ENCODE assay signal across 17 cellular contexts in the genomic region with DNA sequence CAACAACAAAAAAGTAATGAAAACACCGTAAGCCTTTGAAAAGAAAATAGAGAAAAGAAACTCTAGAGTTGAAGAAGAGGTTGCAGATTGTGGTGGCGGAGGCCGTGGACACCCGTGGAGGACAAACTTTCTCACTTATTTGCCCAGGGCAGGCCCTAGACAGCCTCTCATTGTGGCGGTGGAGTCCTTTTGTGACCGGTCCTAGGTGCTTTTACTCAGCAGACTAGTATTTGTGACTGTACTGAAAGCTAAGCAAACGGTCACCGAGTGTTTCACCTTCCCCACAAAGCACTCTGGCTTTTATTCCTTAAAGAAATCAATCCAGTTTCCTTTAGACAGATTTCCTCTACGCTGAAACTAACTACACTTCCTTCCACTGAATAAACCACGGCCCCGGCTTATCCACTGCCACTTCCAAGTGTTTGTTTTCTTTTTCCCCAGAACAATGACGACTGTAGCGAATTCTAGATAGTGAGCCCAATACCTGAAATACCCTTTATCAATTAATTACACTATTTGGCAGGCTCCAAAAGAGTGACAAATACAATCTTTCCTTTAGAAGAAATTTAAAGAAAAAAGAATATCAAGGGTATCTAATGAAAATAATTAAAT.
A peak's percentile ranks its signal among the peaks of the same experiment; 100 is the strongest.
DNase-seq lines count a peak whose midpoint lies in the region; ATAC-seq and TF ChIP-seq lines count a peak whose summit lies in the region.
"Had no signal": no experiment of that assay in that cellular context is flagged by ENCODE, and none has a peak within 500 bp of the region (broad histone marks: within the 10 kb centered on the region; RNA-seq: fewer than 3 reads in every experiment).

No MANE protein-coding gene starts in this region.

- H3K27me3 ChIP-seq in ascending aorta (no peaks in the 10 kb centered on the region), psoas muscle (ENCODE audit: insufficient read depth in 3 of 3, low read length in 2 of 3) (no peaks in the 10 kb centered on the region)
- H3K27me3 ChIP-seq: BE2C, Peyer's patch had no signal

- H3K27ac ChIP-seq in HEK293 (ENCODE audit: extremely low read depth, low read depth, low read length) (peak overlapping the region; percentile 34; the same call in 1 of the 2 replicates), ascending aorta (peak overlapping the region; percentile 38 to 52), psoas muscle (peak overlapping the region; percentile 65)
- H3K27ac ChIP-seq: KMS-11, Peyer's patch had no signal

- CTCF ChIA-PET in HEK293 (lab: Yijun Ruan, JAX) = interaction anchor here (0.6 kb wide), 1 partner anchor 66 kb away, joined by 3 read pairs; no protein-coding TSS in a partner anchor

- POLR2A ChIA-PET in HEK293 (lab: Yijun Ruan, JAX) = no interaction called here

- H3K9me3 ChIP-seq in HEK293 (ENCODE audit: control insufficient read depth, insufficient read depth, low read depth, low read length) (no peaks in the 10 kb centered on the region), ascending aorta (no peaks in the 10 kb centered on the region), psoas muscle (no peaks in the 10 kb centered on the region)
- H3K9me3 ChIP-seq: BE2C, Peyer's patch had no signal

- no peak overlapping the region for H3K4me3 ChIP-seq in HEK293 (ENCODE audit: low read depth, low read length)
- peak overlapping the region in 1 of 2 donors; percentile 19 for H3K4me3 ChIP-seq in ascending aorta
- no peak overlapping the region for H3K4me3 ChIP-seq in fibroblast of the aortic adventitia (ENCODE audit: low read depth, low read length)
- H3K4me3 ChIP-seq in psoas muscle = peak overlapping the region; percentile 42
- H3K4me3 ChIP-seq: Peyer's patch had no signal

- no peak for DNase-seq in ascending aorta (ENCODE audit: low spot score in 2 of 2)
- DNase-seq in fibroblast of the aortic adventitia (ENCODE audit: low read depth) = peak; percentile 38
- no peak for DNase-seq in psoas muscle
- no peak for DNase-seq in SKM-1 treated with dmso at 0.1 percent for 144 hours (lab: John Stamatoyannopoulos, UW; ENCODE audit: unreplicated experiment)
- DNase-seq: BE2C; CD4-positive, alpha-beta memory T cell; DND-41; GF-D8; NCI-H1092; NCI-H2107; NCI-H69; Peyer's patch; SHP77 had no signal

- 63 to 70% (median 67%) methylated on average over 13 of the region's 13 CpGs for WGBS in psoas muscle, 3 donors

- intact Hi-C loops in ascending aorta (cut with DNase I) = no loop called here
- intact Hi-C loops in psoas muscle (cut with DNase I) = no loop called here

- peak in 2 of 4 donors; percentile 33 to 67 for ATAC-seq in psoas muscle
- ATAC-seq in HG03521 (IDR thresholded peaks at IDR 0.05; ENCODE audit: unreplicated experiment) = no peak
- no peak for ATAC-seq in HG03354 (IDR thresholded peaks at IDR 0.05; ENCODE audit: poor library complexity, severe bottlenecking, unreplicated experiment)

- H3K36me3 ChIP-seq in HEK293 (ENCODE audit: control insufficient read depth in 2 of 2, insufficient read depth in 1 of 2, low read length in 2 of 2) (no peaks in the 10 kb centered on the region), ascending aorta (no peaks in the 10 kb centered on the region), psoas muscle (ENCODE audit: insufficient read depth in 1 of 2, low read depth in 1 of 2) (no peaks in the 10 kb centered on the region)
- H3K36me3 ChIP-seq: BE2C, Peyer's patch had no signal

- TF ChIP-seq CTCF in HEK293 (tag by site-specific recombination; IDR thresholded peaks at IDR 0.05) (no peak), ascending aorta (IDR thresholded peaks at IDR 0.05) (no peak), fibroblast of the aortic adventitia (IDR thresholded peaks at IDR 0.05; ENCODE audit: insufficient read depth, low read length) (no peak), psoas muscle (IDR thresholded peaks at IDR 0.05) (no peak)

- H3K4me1 ChIP-seq in HEK293 (ENCODE audit: control insufficient read depth, insufficient read depth, low read length) = peaks cover 45% of the 10 kb centered on the region
- H3K4me1 ChIP-seq in ascending aorta = peaks cover 5 to 23% of the 10 kb centered on the region in 2 donors
- H3K4me1 ChIP-seq in psoas muscle = peaks cover 26% of the 10 kb centered on the region
- H3K4me1 ChIP-seq: BE2C, Peyer's patch had no signal

TF ChIP-seq in HEK293, 187 proteins besides CTCF, POLR2A, EP300 and RAD21:
- TF ChIP-seq ZNF280C (tag by site-specific recombination; IDR thresholded peaks at IDR 0.05) (no peak), ZNF335 (tag by site-specific recombination; conservative IDR thresholded peaks at IDR 0.05) (peak; percentile 85), FEZF1 (tag by site-specific recombination; IDR thresholded peaks at IDR 0.05) (peak; percentile 53), GLI4 (tag by site-specific recombination; IDR thresholded peaks at IDR 0.05) (no peak), ZBTB20 (tag by site-specific recombination; IDR thresholded peaks at IDR 0.05) (peak; percentile 26; the same call in 1 of the 2 replicates), ZNF843 (tag by site-specific recombination; IDR thresholded peaks at IDR 0.05) (0 out of 2 replicates have a peak, but pooled peaks have one; percentile 25), PRDM6 (tag by site-specific recombination; IDR thresholded peaks at IDR 0.05) (no peak), ZNF664 (tag by site-specific recombination; IDR thresholded peaks at IDR 0.05) (peak; percentile 36; the same call in 1 of the 2 replicates), ZNF654 (tag by site-specific recombination; IDR thresholded peaks at IDR 0.05; ENCODE audit: low read depth) (no peak), ZXDB (tag by site-specific recombination; IDR thresholded peaks at IDR 0.05) (peak; percentile 29; the same call in 1 of the 2 replicates)
